ENCODE assay signal across 12 cellular contexts in genomic region chr15:55589297-55589696, GRCh38. TPM values are rescaled to one million over a fixed set of nuclear protein-coding genes. Genes with fewer than 3 reads are reported as not detected.
DNase-seq lines count a peak whose midpoint lies in the region; ATAC-seq and TF ChIP-seq lines count a peak whose summit lies in the region.
"Had no signal": no experiment of that assay in that cellular context is flagged by ENCODE, and none has a peak within 500 bp of the region (broad histone marks: within the 10 kb centered on the region; RNA-seq: fewer than 3 reads in every experiment).

No MANE protein-coding gene starts in this region.

- no peak overlapping the region for H3K4me3 ChIP-seq in A673 (ENCODE audit: low read depth, low read length, poor library complexity, severe bottlenecking)

- no peaks in the 10 kb centered on the region for H3K36me3 ChIP-seq in A673 (ENCODE audit: insufficient read depth, low read length, poor library complexity, severe bottlenecking)
- H3K36me3 ChIP-seq: SJSA1, tibial nerve had no signal

- peak overlapping the region; percentile 82 to 88 (median 85) for H3K4me3 Mint-ChIP-seq in brain
- peak overlapping the region; percentile 84 for H3K4me3 Mint-ChIP-seq in natural killer cell

- H3K9me3 Mint-ChIP-seq in brain: peaks cover 0 to 11% (median 3%) of the 10 kb centered on the region in 5 experiments
- H3K9me3 Mint-ChIP-seq in natural killer cell: no peaks in the 10 kb centered on the region

- H3K27ac ChIP-seq in A673 (ENCODE audit: low read depth, low read length, poor library complexity, severe bottlenecking): no peak overlapping the region

- intact Hi-C loops in A673 (cut with micrococcal nuclease; ENCODE audit: unreplicated experiment): no loop called here
- intact Hi-C loops in natural killer cell (cut with micrococcal nuclease): no loop called here

- H3K27me3 Mint-ChIP-seq in brain (peaks cover 4% of the 10 kb centered on the region), natural killer cell (ENCODE audit: low read depth in 2 of 2) (peaks cover 29 to 31% of the 10 kb centered on the region in 2 donors)

- CTCF ChIA-PET in A673 (lab: Charles Lee): no interaction called here

- no peaks in the 10 kb centered on the region for H3K4me1 ChIP-seq in A673 (ENCODE audit: insufficient read depth, low read length, poor library complexity, severe bottlenecking)

- TF ChIP-seq CTCF in A673 (conservative IDR thresholded peaks at IDR 0.05; ENCODE audit: low read depth, low read length) (no peak), brain (conservative IDR thresholded peaks at IDR 0.05) (no peak), natural killer cell (IDR thresholded peaks at IDR 0.05) (no peak)

- no peak for ATAC-seq in natural killer cell
- no peak for ATAC-seq in HG02852 (IDR thresholded peaks at IDR 0.05; ENCODE audit: unreplicated experiment)

- H3K36me3 Mint-ChIP-seq in brain: no peaks in the 10 kb centered on the region
- H3K36me3 Mint-ChIP-seq in natural killer cell: peaks cover 4% of the 10 kb centered on the region

- DNase-seq in A673 (ENCODE audit: low spot score) (no peak), ELR (ENCODE audit: low read depth) (peak; percentile 10), natural killer cell (no peak), COLO829 (ENCODE audit: low spot score) (no peak), NCI-H2081 (lab: John Stamatoyannopoulos, UW) (no peak), AG08396 (ENCODE audit: low spot score) (no peak)
- DNase-seq: activated gamma-delta T cell, DMS79 had no signal

- peaks cover 40% of the 10 kb centered on the region for H3K27me3 ChIP-seq in A673 (replicated peaks; ENCODE audit: insufficient read depth, low read depth, low read length, poor library complexity)
- H3K27me3 ChIP-seq: SJSA1, tibial nerve had no signal

- H3K4me1 Mint-ChIP-seq in brain (peaks cover 5% of the 10 kb centered on the region), natural killer cell (peaks cover 0 to 5% of the 10 kb centered on the region in 2 donors)

- H3K27ac Mint-ChIP-seq in brain (peak overlapping the region; percentile 74 to 93 (median 85)), natural killer cell (no peak overlapping the region)

- BruUV-seq in A673 (replicated peaks; lab: Mats Ljungman, UMichigan): TSS peak; percentile 87

- no peaks in the 10 kb centered on the region for H3K9me3 ChIP-seq in A673 (ENCODE audit: low read depth, low read length, poor library complexity, severe bottlenecking)
- H3K9me3 ChIP-seq: SJSA1, tibial nerve had no signal

- POLR2A ChIA-PET in A673 (lab: Charles Lee; ENCODE audit: low non-redundant PET): no interaction called here

RNA-seq across cellular contexts. Expression of gene PYGO1, which starts 1.2 kb away (rescaled TPM):
- 5.7 and 6.8 TPM in 2 replicates for total RNA-seq in A673 (2021)
- 0.95 TPM for polyA plus RNA-seq in brain (ENCODE audit: insufficient read depth, low read depth, low replicate concordance)
- total RNA-seq in natural killer cell: under 1 TPM in 1 of 3 donors, not detected in 2; 0.16 TPM

Comparison
In these comparisons a context has a peak if more than half of its experiments do, and no peak if none do; other contexts are left out.
1. H3K27ac Mint-ChIP-seq: peak in brain (5 of 5); none in natural killer cell (0 of 2).